ENCODE assay signal across 8 cellular contexts in genomic region chr22:22321743-22322611, GRCh38.
DNase-seq lines count a peak whose midpoint lies in the region; ATAC-seq, FAIRE-seq and TF ChIP-seq lines count a peak whose summit lies in the region.
"Not testable (repeated sequence)": the region's sequence is repeated elsewhere in the genome, so short reads cannot be mapped to it uniquely, and the experiment has no call there.

No MANE protein-coding gene starts in this region.

- H3K27ac ChIP-seq in CD4-positive, alpha-beta T cell (ENCODE audit: low read depth, low read length); KMS-11; PC-3 (ENCODE audit: low read length); H1 (ENCODE audit: low read depth, low read length); mesenchymal stem cell (ENCODE audit: low read length, poor library complexity, severe bottlenecking): not testable (repeated sequence)

- not testable (repeated sequence) for H2BK12ac ChIP-seq in H1 (ENCODE audit: low read depth, low read length); mesenchymal stem cell (ENCODE audit: low read length in 2 of 2)

- H2BK20ac ChIP-seq in H1 (ENCODE audit: low read length) = not testable (repeated sequence)

- TF ChIP-seq RAD21 in H1 (IDR thresholded peaks at IDR 0.05 in 1 of 2, conservative IDR thresholded peaks at IDR 0.05 in 1 of 2; ENCODE audit: low read depth in 2 of 2, low read length in 2 of 2) = peak; percentile 63 to 65

- not testable (repeated sequence) for H3K4me3 Mint-ChIP-seq in CD4-positive, alpha-beta T cell

- not testable (repeated sequence) for TF ChIP-seq POLR2A in H1 (IDR thresholded peaks at IDR 0.05; ENCODE audit: control extremely low read depth in 1 of 2, low read depth in 2 of 2, low read length in 2 of 2)

- not testable (repeated sequence) for H3K18ac ChIP-seq in H1 (ENCODE audit: extremely low read depth, low read length); mesenchymal stem cell (ENCODE audit: low read depth in 1 of 2, low read length in 2 of 2)

- not testable (repeated sequence) for H3K79me2 ChIP-seq in KMS-11 (ENCODE audit: insufficient read depth, low read depth); PC-3 (ENCODE audit: low read length); H1 (ENCODE audit: control insufficient read depth in 1 of 2, insufficient read depth in 2 of 2, low read length in 2 of 2)

- not testable (repeated sequence) for H3K27me3 Mint-ChIP-seq in CD4-positive, alpha-beta T cell

- H2BK120ac ChIP-seq in H1 (replicated peaks; ENCODE audit: low read depth, low read length); mesenchymal stem cell (ENCODE audit: low read depth, low read length): not testable (repeated sequence)

- H3K9me3 Mint-ChIP-seq in CD4-positive, alpha-beta T cell = not testable (repeated sequence)

- not testable (repeated sequence) for H4K91ac ChIP-seq in H1 (replicated peaks; ENCODE audit: insufficient read length, low read length); mesenchymal stem cell (ENCODE audit: low read length)

- intact Hi-C loops in CD4-positive, alpha-beta T cell (cut with DNase I, micrococcal nuclease) = not testable (repeated sequence)
- intact Hi-C loops in PC-3 (cut with micrococcal nuclease) = loop anchor here (5.0 kb wide), 1 partner anchor 115 kb away; no protein-coding TSS in a partner anchor

- H3K23me2 ChIP-seq in H1 (ENCODE audit: low read depth, low read length) = not testable (repeated sequence)

- H3K4me1 ChIP-seq in KMS-11 (ENCODE audit: low read depth, poor library complexity, severe bottlenecking); PC-3 (ENCODE audit: insufficient read depth, low read length); H1 (replicated peaks in 1 of 4; ENCODE audit: control insufficient read depth in 3 of 4, insufficient read depth in 4 of 4, low read length in 3 of 4); mesenchymal stem cell (ENCODE audit: control insufficient read depth, insufficient read depth, low read depth, low read length): not testable (repeated sequence)

- DNase-seq in CD4-positive, alpha-beta T cell = peak; percentile 49 to 70 (median 59)
- DNase-seq in PC-3 (peak; percentile 73), H1 (ENCODE audit: low read depth in 1 of 2, low spot score in 2 of 2) (peak in 1 of 2 experiments; percentile 87), mesenchymal stem cell (peak; percentile 62)
- peak; percentile 72 for DNase-seq in activated CD8-positive, alpha-beta memory T cell treated with anti-CD3 and anti-CD28 coated beads, Interleukin-2, amount 50 U/mL, for 4 hours
- peak; percentile 43 for DNase-seq in stimulated activated CD8-positive, alpha-beta memory T cell treated with anti-CD3 and anti-CD28 coated beads, Interleukin-15, amount 100 ng/mL, for 1 hour (ENCODE audit: low read depth)

- not testable (repeated sequence) for H2AFZ ChIP-seq in KMS-11 (ENCODE audit: low read depth); PC-3 (ENCODE audit: low read length); H1 (ENCODE audit: low read length); mesenchymal stem cell (ENCODE audit: low read depth, low read length)

- not testable (repeated sequence) for H3F3A ChIP-seq in PC-3 (ENCODE audit: low read length, unreplicated experiment)

- H3K14ac ChIP-seq in H1 (ENCODE audit: insufficient read length); mesenchymal stem cell (ENCODE audit: low read length in 2 of 2): not testable (repeated sequence)

- not testable (repeated sequence) for H2BK5ac ChIP-seq in H1 (ENCODE audit: low read depth, low read length); mesenchymal stem cell (ENCODE audit: low read depth, low read length, poor library complexity, severe bottlenecking)

- H3K36me3 ChIP-seq in KMS-11 (ENCODE audit: insufficient read depth); PC-3 (ENCODE audit: low read depth, low read length); H1 (ENCODE audit: control insufficient read depth in 2 of 4, insufficient read depth in 4 of 4, low read length in 3 of 4): not testable (repeated sequence)
- peaks cover 30 to 31% of the 10 kb centered on the region in 2 experiments for H3K36me3 ChIP-seq in mesenchymal stem cell (ENCODE audit: control insufficient read depth in 1 of 2, insufficient read depth in 2 of 2, low read depth in 1 of 2, low read length in 2 of 2)

- H2BK15ac ChIP-seq in H1 (ENCODE audit: low read length); mesenchymal stem cell (ENCODE audit: low read depth, poor library complexity, severe bottlenecking): not testable (repeated sequence)

- ATAC-seq in CD4-positive, alpha-beta T cell (ENCODE audit: poor library complexity) = peak; percentile 94
- ATAC-seq in GM21515 (IDR thresholded peaks at IDR 0.05; ENCODE audit: unreplicated experiment) (peak; percentile 76), PC-3 (peak; percentile 94)

- H3K9ac ChIP-seq in KMS-11; PC-3 (ENCODE audit: low read length); H1 (replicated peaks in 1 of 4; ENCODE audit: extremely low read depth in 1 of 4, low read depth in 3 of 4, low read length in 3 of 4); mesenchymal stem cell (ENCODE audit: low read length): not testable (repeated sequence)

- H3K4me2 ChIP-seq in KMS-11; PC-3 (ENCODE audit: low read length); H1 (ENCODE audit: insufficient read depth in 1 of 2, low read depth in 2 of 2, low read length in 2 of 2); mesenchymal stem cell (ENCODE audit: low read length, poor library complexity, severe bottlenecking): not testable (repeated sequence)

- H4K5ac ChIP-seq in H1 (ENCODE audit: insufficient read length, low read depth, low read length) = not testable (repeated sequence)

- FAIRE-seq in H1 (lab: Jason Lieb, UNC) = peak; percentile 58

- not testable (repeated sequence) for H3K4me3 ChIP-seq in KMS-11 (IDR thresholded peaks at IDR 0.05; ENCODE audit: insufficient read depth, low read depth, low read length); PC-3 (ENCODE audit: low read length); H1 (ENCODE audit: extremely low read depth in 1 of 4, insufficient read depth in 2 of 4, low read depth in 3 of 4, low read length in 4 of 4); mesenchymal stem cell (ENCODE audit: insufficient read depth in 1 of 2, low read depth in 1 of 2, low read length in 2 of 2)

- peak; percentile 84 for TF ChIP-seq CTCF in CD4-positive, alpha-beta T cell (IDR thresholded peaks at IDR 0.05)
- TF ChIP-seq CTCF in KMS-11 (conservative IDR thresholded peaks at IDR 0.05; ENCODE audit: low read depth, low read length) (peak; percentile 79), PC-3 (conservative IDR thresholded peaks at IDR 0.05; ENCODE audit: low read depth, low read length) (peak; percentile 68), H1 (IDR thresholded peaks at IDR 0.05; ENCODE audit: control extremely low read depth in 1 of 3, insufficient read depth in 1 of 3, low read depth in 1 of 3, low read length in 3 of 3) (peak; percentile 87 to 92 (median 91))

- peaks cover 28% of the 10 kb centered on the region for H3K36me3 Mint-ChIP-seq in CD4-positive, alpha-beta T cell (ENCODE audit: low read depth)

- H2AK5ac ChIP-seq in H1 (ENCODE audit: low read depth, low read length); mesenchymal stem cell (ENCODE audit: low read length, severe bottlenecking): not testable (repeated sequence)

- not testable (repeated sequence) for H3K4ac ChIP-seq in H1 (replicated peaks; ENCODE audit: insufficient read length, low read depth, low read length); mesenchymal stem cell (ENCODE audit: low read depth in 1 of 2, low read length in 2 of 2)

- H3K27ac Mint-ChIP-seq in CD4-positive, alpha-beta T cell = not testable (repeated sequence)

- H3K9me2 ChIP-seq in PC-3 (replicated peaks; ENCODE audit: low read length) = not testable (repeated sequence)

- TF ChIP-seq EP300 in H1 (IDR thresholded peaks at IDR 0.05; ENCODE audit: borderline replicate concordance in 1 of 2, low read depth in 2 of 2, low read length in 2 of 2) = not testable (repeated sequence)

- not testable (repeated sequence) for H3K23ac ChIP-seq in H1 (ENCODE audit: insufficient read length); mesenchymal stem cell (ENCODE audit: low read length in 2 of 2)

- H3K4me1 Mint-ChIP-seq in CD4-positive, alpha-beta T cell (ENCODE audit: low read depth) = not testable (repeated sequence)

- not testable (repeated sequence) for H3K9me3 ChIP-seq in CD4-positive, alpha-beta T cell (ENCODE audit: control insufficient read depth, low read length); PC-3 (ENCODE audit: low read length); H1 (ENCODE audit: insufficient read depth in 2 of 2, low read depth in 1 of 2, low read length in 1 of 2); mesenchymal stem cell (ENCODE audit: control insufficient read depth, low read length)

- not testable (repeated sequence) for H3K56ac ChIP-seq in H1 (replicated peaks; ENCODE audit: insufficient read length, low read depth, low read length)

- H4K8ac ChIP-seq in H1 (ENCODE audit: extremely low read depth, insufficient read depth, low read length); mesenchymal stem cell (ENCODE audit: low read length): not testable (repeated sequence)

- not testable (repeated sequence) for H3K27me3 ChIP-seq in CD4-positive, alpha-beta T cell (ENCODE audit: control insufficient read depth, insufficient read depth, low read length); KMS-11 (ENCODE audit: insufficient read depth, low read depth); PC-3 (ENCODE audit: low read length); mesenchymal stem cell (ENCODE audit: control insufficient read depth in 1 of 2, insufficient read depth in 1 of 2, low read length in 2 of 2)
- peaks cover 49 to 71% (median 63%) of the 10 kb centered on the region in 4 experiments for H3K27me3 ChIP-seq in H1 (replicated peaks in 1 of 4; ENCODE audit: control insufficient read depth in 3 of 4, extremely low read depth in 1 of 4, insufficient read depth in 3 of 4, low read length in 3 of 4)

- not testable (repeated sequence) for H4K20me1 ChIP-seq in KMS-11 (ENCODE audit: insufficient read depth); PC-3 (ENCODE audit: low read length); H1 (replicated peaks in 1 of 2; ENCODE audit: control insufficient read depth in 1 of 2, insufficient read depth in 2 of 2, low read length in 2 of 2)

- CTCF ChIA-PET in CD4-positive, alpha-beta T cell (lab: Charles Lee) = interaction anchor here (1.4 kb wide), 1 partner anchor 21 kb away, joined by 3 read pairs; no protein-coding TSS in a partner anchor
- CTCF ChIA-PET in PC-3 (lab: Charles Lee) = not testable (repeated sequence)
- CTCF ChIA-PET in H1 (lab: Charles Lee; ENCODE audit: partially characterized antibody) = interaction anchor here (0.7 to 1.8 kb wide), 16 partner anchors 8 to 792 kb away, joined by 3 to 6 read pairs (median 3); no protein-coding TSS in a partner anchor

- POLR2A ChIA-PET in CD4-positive, alpha-beta T cell (lab: Charles Lee); PC-3 (lab: Charles Lee; ENCODE audit: unreplicated experiment); H1 (lab: Charles Lee; ENCODE audit: partially characterized antibody): not testable (repeated sequence)

- WGBS in H1 (ENCODE audit: extremely low coverage in 1 of 2, insufficient coverage in 1 of 2, insufficient read length in 1 of 2, insufficient replicate concordance in 2 of 2, low coverage in 1 of 2, low lambda C conversion rate in 2 of 2, missing lambda C conversion rate in 1 of 2), 2 experiments = 29% methylated on average over 9 of the region's 11 CpGs; no CpG with 5 or more reads in 1 of the 2 experiments
- 23% methylated on average over 9 of the region's 11 CpGs for WGBS in mesenchymal stem cell

- BruUV-seq in PC-3 (replicated peaks; lab: Mats Ljungman, UMichigan) = not testable (repeated sequence)

- H3K79me1 ChIP-seq in H1 (ENCODE audit: low read depth, low read length); mesenchymal stem cell (replicated peaks; ENCODE audit: low read length, poor library complexity, severe bottlenecking): not testable (repeated sequence)
